ENCODE assay signal across 11 cellular contexts in the genomic region with DNA sequence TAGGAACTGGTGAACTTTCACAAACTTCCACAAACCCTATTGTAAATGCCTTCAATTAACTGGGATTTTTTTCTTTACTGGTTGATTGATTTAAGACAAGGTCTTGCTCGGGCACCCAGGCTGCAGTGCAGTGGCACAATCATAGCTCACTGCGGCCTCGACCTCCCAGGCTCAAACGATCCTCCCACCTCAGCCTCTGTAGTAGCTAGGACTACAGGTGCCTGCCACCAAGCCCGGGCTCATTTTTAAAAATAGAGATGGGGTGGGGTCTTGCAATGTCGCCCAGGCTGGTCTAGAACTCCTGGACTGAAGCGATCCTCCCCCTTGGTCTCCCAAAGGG. TPM values are rescaled to one million over a fixed set of nuclear protein-coding genes. Genes with fewer than 3 reads are reported as not detected.
DNase-seq lines count a peak whose midpoint lies in the region; ATAC-seq and TF ChIP-seq lines count a peak whose summit lies in the region.
"Had no signal": no experiment of that assay in that cellular context is flagged by ENCODE, and none has a peak within 500 bp of the region (broad histone marks: within the 10 kb centered on the region; RNA-seq: fewer than 3 reads in every experiment).

No MANE protein-coding gene starts in this region.

- H3K4me3 ChIP-seq in SK-N-SH (ENCODE audit: low read depth in 2 of 2, low read length in 1 of 2) = peak overlapping the region; percentile 29 to 40; a peak in 3 of 4 replicates
- peak overlapping the region; percentile 27 for H3K4me3 ChIP-seq in iPS-11a (ENCODE audit: low read depth, low read length)

- H3K79me2 ChIP-seq in SK-N-SH (ENCODE audit: insufficient read depth) = no peaks in the 10 kb centered on the region

- peaks cover 18% of the 10 kb centered on the region for H3K27me3 Mint-ChIP-seq in activated CD8-positive, alpha-beta T cell treated with anti-CD3 and anti-CD28 coated beads, Interleukin-2, amount 10 ng/mL, durations not matched to agents 7 days and 5 days (ENCODE audit: low read depth)
- peaks cover 32% of the 10 kb centered on the region for H3K27me3 Mint-ChIP-seq in stimulated activated naive CD8-positive, alpha-beta T cell treated with anti-CD3 and anti-CD28 coated beads, Interleukin-15, amount 100 ng/mL, for 72 hours

- H3K4me1 ChIP-seq in SK-N-SH (ENCODE audit: control insufficient read depth in 1 of 2, insufficient read depth in 2 of 2, low read depth in 1 of 2, low read length in 1 of 2) = peaks cover 2 to 9% of the 10 kb centered on the region in 2 experiments; a peak in 2 of 4 replicates

- no peak for TF ChIP-seq CTCF in SK-N-SH (IDR thresholded peaks at IDR 0.05)

- H3F3A ChIP-seq in SK-N-SH (replicated peaks; ENCODE audit: insufficient read depth) = peaks cover 8% of the 10 kb centered on the region

- 49% methylated on average over 7 of the region's 7 CpGs for WGBS in SK-N-SH (ENCODE audit: low lambda C conversion rate)

- H3K4me2 ChIP-seq in SK-N-SH = peak overlapping the region; percentile 75

- TF ChIP-seq EP300 in SK-N-SH (IDR thresholded peaks at IDR 0.05; ENCODE audit: borderline replicate concordance in 1 of 2, low read depth in 1 of 2, low read length in 1 of 2) = no peak

- H3K9ac ChIP-seq in SK-N-SH = peak overlapping the region; percentile 47; the same call in 1 of the 2 replicates

- POLR2A ChIA-PET in SK-N-SH (lab: Yijun Ruan, JAX) = interaction anchor here (0.6 to 0.7 kb wide), 2 partner anchors 47 to 89 kb away, joined by 3 read pairs; no protein-coding TSS in a partner anchor
- POLR2A ChIA-PET in activated CD8-positive, alpha-beta T cell treated with anti-CD3 and anti-CD28 coated beads, Interleukin-2, amount 10 ng/mL, durations not matched to agents 7 days and 5 days (lab: Charles Lee) = interaction anchor here (0.9 to 1.5 kb wide), 2 partner anchors 20 to 36 kb away, joined by 4 read pairs; a partner anchor contains a TSS

- no peaks in the 10 kb centered on the region for H3K9me3 Mint-ChIP-seq in activated CD8-positive, alpha-beta T cell treated with anti-CD3 and anti-CD28 coated beads, Interleukin-2, amount 10 ng/mL, durations not matched to agents 7 days and 5 days (ENCODE audit: insufficient read depth)
- H3K9me3 Mint-ChIP-seq in stimulated activated naive CD8-positive, alpha-beta T cell treated with anti-CD3 and anti-CD28 coated beads, Interleukin-15, amount 100 ng/mL, for 72 hours = no peaks in the 10 kb centered on the region
- H3K9me3 Mint-ChIP-seq: activated naive CD4-positive, alpha-beta T cell treated with anti-CD3 and anti-CD28 coated beads, Interleukin-2, amount 50 U/mL, for 72 hours had no signal

- intact Hi-C loops in left colon (cut with DNase I, micrococcal nuclease) = no loop called here

- peak overlapping the region; percentile 72 for H3K4me3 Mint-ChIP-seq in activated CD8-positive, alpha-beta T cell treated with anti-CD3 and anti-CD28 coated beads, Interleukin-2, amount 10 ng/mL, durations not matched to agents 7 days and 5 days
- H3K4me3 Mint-ChIP-seq in stimulated activated naive CD8-positive, alpha-beta T cell treated with anti-CD3 and anti-CD28 coated beads, Interleukin-15, amount 100 ng/mL, for 72 hours = peak overlapping the region; percentile 82 to 86

- ATAC-seq in SK-N-SH treated with all-trans-retinoic acid at 6 μM for 48 hours = no peak
- ATAC-seq in activated CD8-positive, alpha-beta T cell treated with anti-CD3 and anti-CD28 coated beads, Interleukin-2, amount 10 ng/mL, durations not matched to agents 7 days and 5 days = no peak
- ATAC-seq in stimulated activated naive CD8-positive, alpha-beta T cell treated with anti-CD3 and anti-CD28 coated beads, Interleukin-15, amount 100 ng/mL, for 72 hours = peak; percentile 39
- ATAC-seq in left colon = no peak
- ATAC-seq in HG03097 (IDR thresholded peaks at IDR 0.05; ENCODE audit: low FRiP score, unreplicated experiment) = no peak

- peaks cover 24% of the 10 kb centered on the region for H3K4me1 Mint-ChIP-seq in activated CD8-positive, alpha-beta T cell treated with anti-CD3 and anti-CD28 coated beads, Interleukin-2, amount 10 ng/mL, durations not matched to agents 7 days and 5 days (ENCODE audit: low read depth)
- peaks cover 22% of the 10 kb centered on the region for H3K4me1 Mint-ChIP-seq in stimulated activated naive CD8-positive, alpha-beta T cell treated with anti-CD3 and anti-CD28 coated beads, Interleukin-15, amount 100 ng/mL, for 72 hours

- no peak overlapping the region for H3K27ac ChIP-seq in SK-N-SH (ENCODE audit: low read depth in 2 of 2, low read length in 1 of 2)

- H3K9me3 ChIP-seq in SK-N-SH = no peaks in the 10 kb centered on the region

- H3K9me2 ChIP-seq in SK-N-SH = no peaks in the 10 kb centered on the region

- CTCF ChIA-PET in SK-N-SH (lab: Yijun Ruan, JAX) = interaction anchor here (0.6 to 6.9 kb wide), 29 partner anchors 10 to 285 kb away, joined by 3 to 56 read pairs (median 5); a partner anchor contains a TSS
- CTCF ChIA-PET in activated CD8-positive, alpha-beta T cell treated with anti-CD3 and anti-CD28 coated beads, Interleukin-2, amount 10 ng/mL, durations not matched to agents 7 days and 5 days (lab: Charles Lee) = interaction anchor here (0.5 to 5.3 kb wide), 24 partner anchors 11 to 389 kb away, joined by 3 to 60 read pairs (median 4); a partner anchor contains a TSS

- H3K36me3 Mint-ChIP-seq in activated CD8-positive, alpha-beta T cell treated with anti-CD3 and anti-CD28 coated beads, Interleukin-2, amount 10 ng/mL, durations not matched to agents 7 days and 5 days (ENCODE audit: low read depth) = no peaks in the 10 kb centered on the region
- H3K36me3 Mint-ChIP-seq: activated naive CD4-positive, alpha-beta T cell treated with anti-CD3 and anti-CD28 coated beads, Interleukin-2, amount 50 U/mL, for 72 hours had no signal

- H2AFZ ChIP-seq in SK-N-SH (ENCODE audit: low read depth) = peak overlapping the region; percentile 81; the same call in 1 of the 2 replicates

- no peak overlapping the region for H3K27ac Mint-ChIP-seq in activated CD8-positive, alpha-beta T cell treated with anti-CD3 and anti-CD28 coated beads, Interleukin-2, amount 10 ng/mL, durations not matched to agents 7 days and 5 days
- no peak overlapping the region for H3K27ac Mint-ChIP-seq in stimulated activated naive CD8-positive, alpha-beta T cell treated with anti-CD3 and anti-CD28 coated beads, Interleukin-15, amount 100 ng/mL, for 72 hours
- H3K27ac Mint-ChIP-seq: activated naive CD4-positive, alpha-beta T cell treated with anti-CD3 and anti-CD28 coated beads, Interleukin-2, amount 50 U/mL, for 72 hours had no signal

- H4K20me1 ChIP-seq in SK-N-SH (ENCODE audit: insufficient read depth) = no peaks in the 10 kb centered on the region

- no peaks in the 10 kb centered on the region for H3K27me3 ChIP-seq in SK-N-SH (ENCODE audit: insufficient read depth)

- no peak for TF ChIP-seq RAD21 in SK-N-SH (IDR thresholded peaks at IDR 0.05; ENCODE audit: low read length)

- DNase-seq in SK-N-SH = no peak
- no peak for DNase-seq in activated CD8-positive, alpha-beta T cell treated with anti-CD3 and anti-CD28 coated beads, Interleukin-2, amount 10 ng/mL, durations not matched to agents 7 days and 5 days
- no peak for DNase-seq in stimulated activated naive CD8-positive, alpha-beta T cell treated with anti-CD3 and anti-CD28 coated beads, Interleukin-15, amount 100 ng/mL, for 72 hours
- no peak for DNase-seq in left colon
- no peak for DNase-seq in NCI-H526 (lab: John Stamatoyannopoulos, UW)
- DNase-seq: NCI-H226 had no signal

- H3K36me3 ChIP-seq in SK-N-SH (replicated peaks in 1 of 2; ENCODE audit: control insufficient read depth in 1 of 2, insufficient read depth in 2 of 2, low read length in 1 of 2) = no peaks in the 10 kb centered on the region

TF ChIP-seq in SK-N-SH, 30 proteins besides CTCF, POLR2A, EP300 and RAD21 (continues in another document):
- TF ChIP-seq GATA2 (CRISPR knock-in tag; IDR thresholded peaks at IDR 0.05) = no peak
- no peak for TF ChIP-seq MXI1 (IDR thresholded peaks at IDR 0.05; ENCODE audit: low read depth, low read length)

TF ChIP-seq in SK-N-SH treated with all-trans-retinoic acid at 6 μM for 48 hours, 23 proteins besides CTCF, POLR2A, EP300 and RAD21 (continues in another document):
- TF ChIP-seq TCF4 (CRISPR knock-in tag; IDR thresholded peaks at IDR 0.05; ENCODE audit: borderline replicate concordance) (no peak), CSDC2 (CRISPR knock-in tag; IDR thresholded peaks at IDR 0.05) (no peak), ESRRG (CRISPR knock-in tag; IDR thresholded peaks at IDR 0.05) (no peak), ZFP3 (CRISPR knock-in tag; IDR thresholded peaks at IDR 0.05) (no peak), GLIS3 (CRISPR knock-in tag; IDR thresholded peaks at IDR 0.05) (no peak), TOX (CRISPR knock-in tag; IDR thresholded peaks at IDR 0.05; ENCODE audit: borderline replicate concordance) (no peak), ZFP30 (CRISPR knock-in tag; IDR thresholded peaks at IDR 0.05) (no peak)
- TF ChIP-seq, protein P1, sequence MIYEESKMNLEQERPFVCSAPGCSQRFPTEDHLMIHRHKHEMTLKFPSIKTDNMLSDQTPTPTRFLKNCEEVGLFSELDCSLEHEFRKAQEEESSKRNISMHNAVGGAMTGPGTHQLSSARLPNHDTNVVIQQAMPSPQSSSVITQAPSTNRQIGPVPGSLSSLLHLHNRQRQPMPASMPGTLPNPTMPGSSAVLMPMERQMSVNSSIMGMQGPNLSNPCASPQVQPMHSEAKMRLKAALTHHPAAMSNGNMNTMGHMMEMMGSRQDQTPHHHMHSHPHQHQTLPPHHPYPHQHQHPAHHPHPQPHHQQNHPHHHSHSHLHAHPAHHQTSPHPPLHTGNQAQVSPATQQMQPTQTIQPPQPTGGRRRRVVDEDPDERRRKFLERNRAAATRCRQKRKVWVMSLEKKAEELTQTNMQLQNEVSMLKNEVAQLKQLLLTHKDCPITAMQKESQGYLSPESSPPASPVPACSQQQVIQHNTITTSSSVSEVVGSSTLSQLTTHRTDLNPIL (CRISPR knock-in tag; IDR thresholded peaks at IDR 0.05; ENCODE audit: low read depth) = no peak

RNA-seq across cellular contexts. Expression of a gene that starts 35.7 kb away (rescaled TPM):
- 18.4 and 19.4 TPM in 2 replicates for polyA plus RNA-seq in SK-N-SH (2012; rRNA removed)
- polyA plus RNA-seq in SK-N-SH (2012; cell fraction: cytosol; rRNA removed) = 10.1 and 12.1 TPM in 2 replicates
- 26.0 and 41.1 TPM in 2 replicates for polyA plus RNA-seq in SK-N-SH (2012; cell fraction: nucleus; rRNA removed)
- 10 to 100 TPM; 63.6 to 76.1 TPM for total RNA-seq in activated CD8-positive, alpha-beta T cell treated with anti-CD3 and anti-CD28 coated beads, Interleukin-2, amount 10 ng/mL, durations not matched to agents 7 days and 5 days
- total RNA-seq in left colon = 1 to 10 TPM; 4.3 to 9.8 TPM

RNA-seq across cellular contexts. Expression of a gene that starts 44.3 kb away (rescaled TPM):
- polyA plus RNA-seq in SK-N-SH (2012; rRNA removed) = 78.6 and 92.2 TPM in 2 replicates
- polyA plus RNA-seq in SK-N-SH (2012; cell fraction: cytosol; rRNA removed) = 31.3 and 51.8 TPM in 2 replicates
- 159 and 181 TPM in 2 replicates for polyA plus RNA-seq in SK-N-SH (2012; cell fraction: nucleus; rRNA removed)
- total RNA-seq in activated CD8-positive, alpha-beta T cell treated with anti-CD3 and anti-CD28 coated beads, Interleukin-2, amount 10 ng/mL, durations not matched to agents 7 days and 5 days = 100 to 1,000 TPM; 170 to 179 TPM
- 100 to 1,000 TPM; 316 to 367 TPM for total RNA-seq in left colon

RNA-seq across cellular contexts. Expression of a gene that starts 56.0 kb away (rescaled TPM):
- not detected in 2 replicates for polyA plus RNA-seq in SK-N-SH (2012; rRNA removed)
- not detected in 2 replicates for polyA plus RNA-seq in SK-N-SH (2012; cell fraction: cytosol; rRNA removed)
- not detected in 2 replicates for polyA plus RNA-seq in SK-N-SH (2012; cell fraction: nucleus; rRNA removed)
- not detected for total RNA-seq in activated CD8-positive, alpha-beta T cell treated with anti-CD3 and anti-CD28 coated beads, Interleukin-2, amount 10 ng/mL, durations not matched to agents 7 days and 5 days
- total RNA-seq in left colon = not detected
- total RNA-seq: activated naive CD4-positive, alpha-beta T cell treated with anti-CD3 and anti-CD28 coated beads, Interleukin-2, amount 50 U/mL, for 72 hours had no signal
- polyA plus RNA-seq: AG04450 had no signal

Comparison
In these comparisons a context has a peak if more than half of its experiments do, and no peak if none do; other contexts are left out.
1. RNA of a gene that starts 35.7 kb away (total RNA-seq): 63.6 to 76.1 TPM in activated CD8-positive, alpha-beta T cell treated with anti-CD3 and anti-CD28 coated beads, Interleukin-2, amount 10 ng/mL, durations not matched to agents 7 days and 5 days; 4.3 to 9.8 TPM in left colon; every median in the first group is over 4 times any median in the second.